In genomic region chr2:173196638-173197037, GRCh38 we compare ENCODE assay signal across 14 cellular contexts.
"Had no signal": no experiment of that assay in that cellular context is flagged by ENCODE, and none has a peak within 500 bp of the region (broad histone marks: within the 10 kb centered on the region; RNA-seq: fewer than 3 reads in every experiment).

No MANE protein-coding gene starts in this region.

- H3K4me3 ChIP-seq: coronary artery, transverse colon had no signal

- ATAC-seq: activated CD4-positive, alpha-beta T cell treated with anti-CD3 and anti-CD28 coated beads for 36 hours; activated CD8-positive, alpha-beta T cell treated with anti-CD3 and anti-CD28 coated beads, Interleukin-2, amount 10 ng/mL, durations not matched to agents 7 days and 5 days; left colon; stimulated activated effector memory CD8-positive, alpha-beta T cell treated with anti-CD3 and anti-CD28 coated beads, Interleukin-12 subunit alpha, Interleukin-12 subunit beta, amount 100 ng/mL, for 72 hours had no signal

- H3K36me3 ChIP-seq: transverse colon had no signal

- H3K9ac ChIP-seq: parathyroid adenoma had no signal

- H3K27ac Mint-ChIP-seq: activated CD4-positive, alpha-beta T cell treated with anti-CD3 and anti-CD28 coated beads for 36 hours; activated CD8-positive, alpha-beta T cell treated with anti-CD3 and anti-CD28 coated beads, Interleukin-2, amount 10 ng/mL, durations not matched to agents 7 days and 5 days; stimulated activated effector memory CD8-positive, alpha-beta T cell treated with anti-CD3 and anti-CD28 coated beads, Interleukin-12 subunit alpha, Interleukin-12 subunit beta, amount 100 ng/mL, for 72 hours had no signal

- DNase-seq: activated CD4-positive, alpha-beta T cell treated with anti-CD3 and anti-CD28 coated beads for 36 hours; activated CD8-positive, alpha-beta memory T cell treated with anti-CD3 and anti-CD28 coated beads, Interleukin-2, amount 50 U/mL, for 48 hours; activated CD8-positive, alpha-beta T cell treated with anti-CD3 and anti-CD28 coated beads, Interleukin-2, amount 10 ng/mL, durations not matched to agents 7 days and 5 days; caudate nucleus; effector CD8-positive, alpha-beta T cell; hypothalamus; left colon; small intestine; T-helper 9 cell; transverse colon had no signal

- H3K27ac ChIP-seq: coronary artery, epithelial cell of prostate, parathyroid adenoma had no signal

- H3K4me3 Mint-ChIP-seq: activated CD4-positive, alpha-beta T cell treated with anti-CD3 and anti-CD28 coated beads for 36 hours; activated CD8-positive, alpha-beta T cell treated with anti-CD3 and anti-CD28 coated beads, Interleukin-2, amount 10 ng/mL, durations not matched to agents 7 days and 5 days; stimulated activated effector memory CD8-positive, alpha-beta T cell treated with anti-CD3 and anti-CD28 coated beads, Interleukin-12 subunit alpha, Interleukin-12 subunit beta, amount 100 ng/mL, for 72 hours had no signal

- H3K4me1 Mint-ChIP-seq: activated CD4-positive, alpha-beta T cell treated with anti-CD3 and anti-CD28 coated beads for 36 hours; stimulated activated effector memory CD8-positive, alpha-beta T cell treated with anti-CD3 and anti-CD28 coated beads, Interleukin-12 subunit alpha, Interleukin-12 subunit beta, amount 100 ng/mL, for 72 hours had no signal

- H3K27me3 ChIP-seq: transverse colon had no signal

- H3K9me3 ChIP-seq: transverse colon had no signal

- H3K9me3 Mint-ChIP-seq: stimulated activated effector memory CD8-positive, alpha-beta T cell treated with anti-CD3 and anti-CD28 coated beads, Interleukin-12 subunit alpha, Interleukin-12 subunit beta, amount 100 ng/mL, for 72 hours had no signal
